8 cellular contexts compared by ENCODE assay signal in genomic region chr9:69325409-69326212, GRCh38. TPM values are rescaled to one million over a fixed set of nuclear protein-coding genes. Genes with fewer than 3 reads are reported as not detected.
DNase-seq lines count a peak whose midpoint lies in the region; ATAC-seq and TF ChIP-seq lines count a peak whose summit lies in the region.

No MANE protein-coding gene starts in this region.

- intact Hi-C loops in esophagus squamous epithelium (cut with DNase I), result no loop called here

- H3K36me3 ChIP-seq in esophagus squamous epithelium (no peaks in the 10 kb centered on the region), neural progenitor cell (no peaks in the 10 kb centered on the region)

- peak overlapping the region; percentile 86 for H3K4me3 Mint-ChIP-seq in neural progenitor cell

- H3K27me3 Mint-ChIP-seq in neural progenitor cell (ENCODE audit: insufficient read depth, low read depth), result peaks cover 43% of the 10 kb centered on the region

- no peak for ATAC-seq in GM18505 (IDR thresholded peaks at IDR 0.05; ENCODE audit: unreplicated experiment)

- WGBS in esophagus squamous epithelium, 2 donors, result 19 to 30% methylated on average over 4 to 6 of the region's 64 CpGs

- H2AFZ ChIP-seq in neural progenitor cell (replicated peaks), result peak overlapping the region; percentile 92

- peak overlapping the region; percentile 98 for H3K4me2 ChIP-seq in neural progenitor cell

- H3K79me2 ChIP-seq in neural progenitor cell (ENCODE audit: low read depth), result no peaks in the 10 kb centered on the region

- H3K4me3 ChIP-seq in esophagus squamous epithelium (peak overlapping the region; percentile 43 to 81 (median 64)), neural progenitor cell (peak overlapping the region; percentile 77)

- TF ChIP-seq POLR2A in esophagus squamous epithelium (IDR thresholded peaks at IDR 0.05), result no peak
- TF ChIP-seq POLR2A in GM18505 (IDR thresholded peaks at IDR 0.05; ENCODE audit: borderline replicate concordance, extremely low read depth, insufficient read depth, insufficient read length), result no peak

- TF ChIP-seq CTCF in esophagus squamous epithelium (IDR thresholded peaks at IDR 0.05) (no peak), neural progenitor cell (IDR thresholded peaks at IDR 0.05) (no peak)

- H3K9me3 ChIP-seq in esophagus squamous epithelium (no peaks in the 10 kb centered on the region), neural progenitor cell (ENCODE audit: low read depth) (no peaks in the 10 kb centered on the region)

- H3K27ac ChIP-seq in esophagus squamous epithelium (peak overlapping the region; percentile 51 to 84 (median 72)), neural progenitor cell (no peak overlapping the region)

- H3K27me3 ChIP-seq in esophagus squamous epithelium (peaks cover 0 to 17% (median 0%) of the 10 kb centered on the region in 4 donors), neural progenitor cell (peaks cover 55% of the 10 kb centered on the region)

- H3K4me1 Mint-ChIP-seq in neural progenitor cell, result peaks cover 12% of the 10 kb centered on the region

- H3K36me3 Mint-ChIP-seq in neural progenitor cell, result no peaks in the 10 kb centered on the region

- no peaks in the 10 kb centered on the region for H4K20me1 ChIP-seq in neural progenitor cell (ENCODE audit: low read depth)

- no peak overlapping the region for H3K27ac Mint-ChIP-seq in neural progenitor cell

- no peak overlapping the region for H3K9ac ChIP-seq in neural progenitor cell

- DNase-seq in D341Med (ENCODE audit: low spot score) (peak; percentile 70), HuH-7.5 (ENCODE audit: low spot score) (peak; percentile 38), esophagus squamous epithelium (lab: John Stamatoyannopoulos, UW) (no peak), neural progenitor cell (ENCODE audit: low spot score) (peak; percentile 64), RKO (ENCODE audit: low spot score) (no peak), COR-L47 (lab: John Stamatoyannopoulos, UW) (no peak)
- no peak for DNase-seq in activated CD4-positive, alpha-beta T cell treated with anti-CD3 and anti-CD28 coated beads for 1 hour

- no peaks in the 10 kb centered on the region for H3K9me3 Mint-ChIP-seq in neural progenitor cell

- H3F3A ChIP-seq in neural progenitor cell (ENCODE audit: low read depth), result peaks cover 7% of the 10 kb centered on the region

- H3K4me1 ChIP-seq in esophagus squamous epithelium (peaks cover 0 to 41% (median 4%) of the 10 kb centered on the region in 3 donors), neural progenitor cell (no peaks in the 10 kb centered on the region)

RNA-seq across cellular contexts. Expression of gene ENTREP1, which starts 0.6 kb away (rescaled TPM):
- 1 to 10 TPM; 1.5 to 9.2 (median 3.2) TPM for total RNA-seq in esophagus squamous epithelium
- 1.8 TPM in 2 replicates for total RNA-seq in neural progenitor cell (ENCODE audit: low replicate concordance)

Comparison
In these comparisons a context has a peak if more than half of its experiments do, and no peak if none do; other contexts are left out.
1. DNase-seq: peak in D341Med (single experiment), HuH-7.5 (single experiment) and neural progenitor cell (single experiment); none in esophagus squamous epithelium (single experiment), RKO (single experiment), COR-L47 (single experiment) and activated CD4-positive, alpha-beta T cell treated with anti-CD3 and anti-CD28 coated beads for 1 hour (single experiment).